ENCODE assay signal across 18 cellular contexts in genomic region chr6:1901556-1901955, GRCh38.
DNase-seq lines count a peak whose midpoint lies in the region; ATAC-seq, FAIRE-seq and TF ChIP-seq lines count a peak whose summit lies in the region.
"Had no signal": no experiment of that assay in that cellular context is flagged by ENCODE, and none has a peak within 500 bp of the region (broad histone marks: within the 10 kb centered on the region; RNA-seq: fewer than 3 reads in every experiment).

No MANE protein-coding gene starts in this region.

- TF ChIP-seq CTCF in MCF 10A (IDR thresholded peaks at IDR 0.05; ENCODE audit: unreplicated experiment) (no peak), breast epithelium (IDR thresholded peaks at IDR 0.05) (no peak), K562 (IDR thresholded peaks at IDR 0.05 in 2 of 3, conservative IDR thresholded peaks at IDR 0.05 in 1 of 3; ENCODE audit: insufficient read depth in 2 of 3, low read depth in 1 of 3, low read length in 3 of 3) (no peak), natural killer cell (IDR thresholded peaks at IDR 0.05) (no peak)

- H3K4me2 ChIP-seq in K562 (ENCODE audit: insufficient read depth, low read length): no peak overlapping the region

- H3K27ac Mint-ChIP-seq in MCF 10A (ENCODE audit: low read depth, unreplicated experiment) (no peak overlapping the region), natural killer cell (no peak overlapping the region)
- H3K27ac Mint-ChIP-seq: H9, memory B cell had no signal

- peaks cover 3% of the 10 kb centered on the region for H4K20me1 ChIP-seq in K562 (replicated peaks; ENCODE audit: control insufficient read depth, insufficient read depth, low read length)

- H3K4me3 Mint-ChIP-seq in MCF 10A (ENCODE audit: unreplicated experiment): no peak overlapping the region
- H3K4me3 Mint-ChIP-seq in natural killer cell: no peak overlapping the region
- H3K4me3 Mint-ChIP-seq: H9, memory B cell had no signal

- H3K27me3 Mint-ChIP-seq in MCF 10A (ENCODE audit: insufficient read depth, unreplicated experiment) (no peaks in the 10 kb centered on the region), natural killer cell (ENCODE audit: low read depth in 2 of 2) (no peaks in the 10 kb centered on the region)
- H3K27me3 Mint-ChIP-seq: memory B cell had no signal

- H3K27ac ChIP-seq in breast epithelium (no peak overlapping the region), K562 (ENCODE audit: extremely low read depth, low read depth, low read length) (no peak overlapping the region)
- H3K27ac ChIP-seq: ovary had no signal

- no peaks in the 10 kb centered on the region for H3K9me3 ChIP-seq in breast epithelium
- no peaks in the 10 kb centered on the region for H3K9me3 ChIP-seq in K562 (replicated peaks; ENCODE audit: control insufficient read depth, insufficient read depth, low read depth, low read length)
- H3K9me3 ChIP-seq: ovary had no signal

- POLR2A ChIA-PET in MCF 10A (lab: Yijun Ruan, JAX): interaction anchor here (1.0 to 2.0 kb wide), 2 partner anchors 16 to 58 kb away, joined by 3 to 6 read pairs; no protein-coding TSS in a partner anchor
- POLR2A ChIA-PET in K562 (lab: Yijun Ruan, JAX): interaction anchor here (1.1 kb wide), 1 partner anchor 9 kb away, joined by 3 read pairs; no protein-coding TSS in a partner anchor

- no peak for ATAC-seq in K562
- ATAC-seq in HG03159 (IDR thresholded peaks at IDR 0.05; ENCODE audit: unreplicated experiment): no peak
- no peak for ATAC-seq in natural killer cell

- H3K9me3 Mint-ChIP-seq in MCF 10A (ENCODE audit: unreplicated experiment): no peaks in the 10 kb centered on the region
- H3K9me3 Mint-ChIP-seq in natural killer cell: no peaks in the 10 kb centered on the region
- H3K9me3 Mint-ChIP-seq: H9, memory B cell had no signal

- intact Hi-C loops in MCF 10A (cut with micrococcal nuclease): no loop called here
- intact Hi-C loops in breast epithelium (cut with DNase I; ENCODE audit: low total_unique reads): no loop called here
- intact Hi-C loops in K562 (cut with micrococcal nuclease): no loop called here
- intact Hi-C loops in natural killer cell (cut with micrococcal nuclease): no loop called here

- no peak for TF ChIP-seq EP300 in K562 (IDR thresholded peaks at IDR 0.05; ENCODE audit: low read length)

- FAIRE-seq in K562 (lab: Jason Lieb, UNC): no peak
- FAIRE-seq: TTC549 had no signal

- WGBS in K562 (ENCODE audit: insufficient coverage, low coverage, missing lambda C conversion rate): 0% methylated on average over 1 of the region's 1 CpG

- BruUV-seq in MCF 10A (replicated peaks; lab: Mats Ljungman, UMichigan): no TSS peak
- BruUV-seq in K562 (replicated peaks; lab: Mats Ljungman, UMichigan): no TSS peak

- DNase-seq in MCF 10A (ENCODE audit: unreplicated experiment): peak; percentile 24
- no peak for DNase-seq in breast epithelium (ENCODE audit: low spot score in 2 of 2)
- peak in 1 of 4 experiments; percentile 10 for DNase-seq in K562 (ENCODE audit: extremely low read depth in 1 of 4, low spot score in 3 of 4)
- peak; percentile 76 for DNase-seq in islet precursor cell
- no peak for DNase-seq in ureter (ENCODE audit: low spot score)
- DNase-seq in HCEC 1CT: no peak
- no peak for DNase-seq in natural killer cell
- DNase-seq: activated CD8-positive, alpha-beta memory T cell treated with anti-CD3 and anti-CD28 coated beads, Interleukin-2, amount 50 U/mL, for 4 hours; effector CD8-positive, alpha-beta T cell; H9; NCI-H1436; NCI-H524 treated with DMSO at 0.1 percent for 48 hours; ovary; Right ventricle myocardium superior; stimulated activated CD4-positive, alpha-beta T cell treated with anti-CD3 and anti-CD28 coated beads, Interleukin-15, amount 100 ng/mL, for 24 hours had no signal

- H3K4me1 ChIP-seq in breast epithelium (no peaks in the 10 kb centered on the region), K562 (replicated peaks in 1 of 2; ENCODE audit: control insufficient read depth in 2 of 2, insufficient read depth in 2 of 2, low read length in 2 of 2) (no peaks in the 10 kb centered on the region)

- no peak overlapping the region for H2AFZ ChIP-seq in K562 (ENCODE audit: low read depth, low read length)

- CTCF ChIA-PET in MCF 10A (lab: Yijun Ruan, JAX): interaction anchor here (0.8 kb wide), 1 partner anchor 65 kb away, joined by 3 read pairs; no protein-coding TSS in a partner anchor
- CTCF ChIA-PET in K562 (lab: Yijun Ruan, JAX; ENCODE audit: low intra/inter-chr PET ratio): no interaction called here

- no peak for TF ChIP-seq POLR2A in breast epithelium (IDR thresholded peaks at IDR 0.05)
- no peak for TF ChIP-seq POLR2A in K562 (conservative IDR thresholded peaks at IDR 0.05)

- H3K36me3 ChIP-seq in breast epithelium: no peaks in the 10 kb centered on the region
- no peaks in the 10 kb centered on the region for H3K36me3 ChIP-seq in K562 (ENCODE audit: control insufficient read depth, insufficient read depth, low read length)
- H3K36me3 ChIP-seq: ovary had no signal

- no peaks in the 10 kb centered on the region for H3K79me2 ChIP-seq in K562 (ENCODE audit: control insufficient read depth, insufficient read depth, low read length)

- in situ Hi-C loops in K562 (cut with MboI): no loop called here

- H3K27me3 ChIP-seq in breast epithelium (no peaks in the 10 kb centered on the region), K562 (ENCODE audit: control insufficient read depth in 2 of 2, insufficient read depth in 2 of 2, low read length in 2 of 2) (peaks cover 11 to 35% of the 10 kb centered on the region in 2 experiments)
- H3K27me3 ChIP-seq: ovary had no signal

- H3K9ac ChIP-seq in K562 (ENCODE audit: insufficient read depth in 1 of 2, low read depth in 2 of 2, low read length in 2 of 2): no peak overlapping the region

- H3K36me3 Mint-ChIP-seq in MCF 10A (ENCODE audit: insufficient read depth, unreplicated experiment) (peaks cover 5% of the 10 kb centered on the region), natural killer cell (no peaks in the 10 kb centered on the region)

- H3K9me1 ChIP-seq in K562 (ENCODE audit: control insufficient read depth, insufficient read depth, low read length): no peaks in the 10 kb centered on the region

- H3K4me1 Mint-ChIP-seq in MCF 10A (ENCODE audit: insufficient read depth, unreplicated experiment) (no peaks in the 10 kb centered on the region), natural killer cell (no peaks in the 10 kb centered on the region)
- H3K4me1 Mint-ChIP-seq: memory B cell had no signal

- no peak overlapping the region for H3K4me3 ChIP-seq in breast epithelium
- no peak overlapping the region for H3K4me3 ChIP-seq in K562
- H3K4me3 ChIP-seq: ovary had no signal

- TF ChIP-seq RAD21 in K562 (CRISPR knock-in tag; conservative IDR thresholded peaks at IDR 0.05 in 1 of 2, IDR thresholded peaks at IDR 0.05 in 1 of 2): no peak

TF ChIP-seq in K562, 482 proteins besides CTCF, POLR2A, EP300 and RAD21:
- TF ChIP-seq HMBOX1 (IDR thresholded peaks at IDR 0.05): peak; percentile 52; the same call in 1 of the 2 replicates
- TF ChIP-seq ATF3 (IDR thresholded peaks at IDR 0.05): peak; percentile 22; the same call in 1 of the 2 replicates
- TF ChIP-seq ATF3 (CRISPR knock-in tag; conservative IDR thresholded peaks at IDR 0.05): no peak
- no peak for TF ChIP-seq DMBX1 (CRISPR knock-in tag; IDR thresholded peaks at IDR 0.05; ENCODE audit: borderline replicate concordance)
TF ChIP-seq in K562: peak in this region for 2.

Comparison
In these comparisons a context has a peak if more than half of its experiments do, and no peak if none do; other contexts are left out.
1. DNase-seq: peak in MCF 10A (single experiment) and islet precursor cell (single experiment); none in breast epithelium (0 of 2), ureter (single experiment), HCEC 1CT (single experiment) and natural killer cell (single experiment).